Comparison of ENCODE assay signal across 1 cellular context in the genomic region with DNA sequence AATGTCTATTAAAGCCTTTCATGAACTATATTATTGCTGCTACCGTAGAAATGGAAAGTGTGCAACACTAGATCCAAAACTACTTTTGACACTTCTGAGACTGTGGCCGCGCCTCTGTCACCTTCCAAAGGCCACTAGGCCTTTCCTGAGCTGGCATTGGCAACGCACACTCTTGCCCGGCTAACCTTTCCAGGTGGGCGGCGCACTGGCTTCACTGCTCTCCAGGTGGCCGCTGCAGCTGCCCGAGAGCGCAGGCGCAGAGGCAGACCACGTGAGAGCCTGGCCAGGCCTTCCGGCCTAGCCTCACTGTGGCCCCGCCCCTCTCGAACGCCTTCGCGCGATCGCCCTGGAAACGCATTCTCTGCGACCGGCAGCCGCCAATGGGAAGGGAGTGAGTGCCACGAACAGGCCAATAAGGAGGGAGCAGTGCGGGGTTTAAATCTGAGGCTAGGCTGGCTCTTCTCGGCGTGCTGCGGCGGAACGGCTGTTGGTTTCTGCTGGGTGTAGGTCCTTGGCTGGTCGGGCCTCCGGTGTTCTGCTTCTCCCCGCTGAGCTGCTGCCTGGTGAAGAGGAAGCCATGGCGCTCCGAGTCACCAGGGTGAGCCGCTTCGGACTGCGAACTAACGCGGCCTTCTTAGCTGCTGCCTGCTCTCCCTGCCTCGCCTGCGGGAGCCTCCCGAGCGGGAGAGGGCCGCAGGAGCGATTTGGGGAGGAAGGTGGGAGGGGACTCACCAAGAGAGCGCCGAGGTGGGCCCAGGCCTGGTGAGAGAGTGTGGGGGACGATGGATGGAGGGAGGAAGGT.
TF ChIP-seq lines count a peak whose summit lies in the region.

TSS of gene CCNB1 (plus strand) at position 465 of the 802 bp plus-strand sequence. CDS start at position 578, 113 bp downstream.

TF ChIP-seq in K562, 482 proteins besides CTCF, POLR2A, EP300 and RAD21 (continued from another document and continues in another):
- TF ChIP-seq CHD7 (IDR thresholded peaks at IDR 0.05; ENCODE audit: low read depth, low read length) (no peak), ETV6 (IDR thresholded peaks at IDR 0.05; ENCODE audit: borderline replicate concordance in 1 of 2, low read depth in 2 of 2, low read length in 1 of 2) (no peak), ETV6 (CRISPR knock-in tag; IDR thresholded peaks at IDR 0.05; ENCODE audit: borderline replicate concordance) (no peak), KLF13 (tag; IDR thresholded peaks at IDR 0.05; ENCODE audit: borderline replicate concordance, low read depth) (peak; percentile 76; the same call in 1 of the 2 replicates), MXI1 (IDR thresholded peaks at IDR 0.05; ENCODE audit: low read depth, low read length) (peak; percentile 90), ZFPM2 (CRISPR knock-in tag; IDR thresholded peaks at IDR 0.05) (no peak), ZC3H11A (IDR thresholded peaks at IDR 0.05; ENCODE audit: low read depth, low read length) (no peak), BDP1 (IDR thresholded peaks at IDR 0.05; ENCODE audit: insufficient read depth, insufficient read length) (no peak), SIN3B (IDR thresholded peaks at IDR 0.05; ENCODE audit: low read depth) (peak; percentile 57), TEAD1 (CRISPR knock-in tag; IDR thresholded peaks at IDR 0.05) (peak in 1 of 2 experiments; percentile 91; a peak in 1 of 4 replicates), POU5F1 (IDR thresholded peaks at IDR 0.05; ENCODE audit: borderline replicate concordance, low read depth, low read length, partially characterized antibody) (no peak), CSDE1 (IDR thresholded peaks at IDR 0.05) (no peak), L3MBTL2 (IDR thresholded peaks at IDR 0.05) (peak; percentile 95), CBX5 (IDR thresholded peaks at IDR 0.05; ENCODE audit: borderline replicate concordance, low read depth) (no peak), ZNF449 (CRISPR knock-in tag; IDR thresholded peaks at IDR 0.05) (no peak), HDAC1 (IDR thresholded peaks at IDR 0.05) (peak; percentile 73 to 99; a peak in 3 of 4 replicates), PHTF2 (CRISPR knock-in tag; IDR thresholded peaks at IDR 0.05) (no peak), MEF2A (IDR thresholded peaks at IDR 0.05; ENCODE audit: control insufficient read depth, low read depth, low read length) (no peak), ZNF347 (CRISPR knock-in tag; IDR thresholded peaks at IDR 0.05; ENCODE audit: low read depth) (no peak), ZFP1 (CRISPR knock-in tag; IDR thresholded peaks at IDR 0.05) (no peak), NUFIP1 (IDR thresholded peaks at IDR 0.05; ENCODE audit: partially characterized antibody) (no peak), RFX5 (IDR thresholded peaks at IDR 0.05; ENCODE audit: low read depth, low read length) (no peak), TBL1XR1 (IDR thresholded peaks at IDR 0.05; ENCODE audit: low read length in 2 of 2) (no peak; a peak in 1 of 4 replicates), BCL6 (CRISPR knock-in tag; IDR thresholded peaks at IDR 0.05) (no peak), ZC3H8 (IDR thresholded peaks at IDR 0.05) (no peak), GATAD2A (IDR thresholded peaks at IDR 0.05) (no peak)
- TF ChIP-seq, protein P1, sequence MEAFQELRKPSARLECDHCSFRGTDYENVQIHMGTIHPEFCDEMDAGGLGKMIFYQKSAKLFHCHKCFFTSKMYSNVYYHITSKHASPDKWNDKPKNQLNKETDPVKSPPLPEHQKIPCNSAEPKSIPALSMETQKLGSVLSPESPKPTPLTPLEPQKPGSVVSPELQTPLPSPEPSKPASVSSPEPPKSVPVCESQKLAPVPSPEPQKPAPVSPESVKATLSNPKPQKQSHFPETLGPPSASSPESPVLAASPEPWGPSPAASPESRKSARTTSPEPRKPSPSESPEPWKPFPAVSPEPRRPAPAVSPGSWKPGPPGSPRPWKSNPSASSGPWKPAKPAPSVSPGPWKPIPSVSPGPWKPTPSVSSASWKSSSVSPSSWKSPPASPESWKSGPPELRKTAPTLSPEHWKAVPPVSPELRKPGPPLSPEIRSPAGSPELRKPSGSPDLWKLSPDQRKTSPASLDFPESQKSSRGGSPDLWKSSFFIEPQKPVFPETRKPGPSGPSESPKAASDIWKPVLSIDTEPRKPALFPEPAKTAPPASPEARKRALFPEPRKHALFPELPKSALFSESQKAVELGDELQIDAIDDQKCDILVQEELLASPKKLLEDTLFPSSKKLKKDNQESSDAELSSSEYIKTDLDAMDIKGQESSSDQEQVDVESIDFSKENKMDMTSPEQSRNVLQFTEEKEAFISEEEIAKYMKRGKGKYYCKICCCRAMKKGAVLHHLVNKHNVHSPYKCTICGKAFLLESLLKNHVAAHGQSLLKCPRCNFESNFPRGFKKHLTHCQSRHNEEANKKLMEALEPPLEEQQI (IDR thresholded peaks at IDR 0.05): peak; percentile 87
- TF ChIP-seq, protein P2, sequence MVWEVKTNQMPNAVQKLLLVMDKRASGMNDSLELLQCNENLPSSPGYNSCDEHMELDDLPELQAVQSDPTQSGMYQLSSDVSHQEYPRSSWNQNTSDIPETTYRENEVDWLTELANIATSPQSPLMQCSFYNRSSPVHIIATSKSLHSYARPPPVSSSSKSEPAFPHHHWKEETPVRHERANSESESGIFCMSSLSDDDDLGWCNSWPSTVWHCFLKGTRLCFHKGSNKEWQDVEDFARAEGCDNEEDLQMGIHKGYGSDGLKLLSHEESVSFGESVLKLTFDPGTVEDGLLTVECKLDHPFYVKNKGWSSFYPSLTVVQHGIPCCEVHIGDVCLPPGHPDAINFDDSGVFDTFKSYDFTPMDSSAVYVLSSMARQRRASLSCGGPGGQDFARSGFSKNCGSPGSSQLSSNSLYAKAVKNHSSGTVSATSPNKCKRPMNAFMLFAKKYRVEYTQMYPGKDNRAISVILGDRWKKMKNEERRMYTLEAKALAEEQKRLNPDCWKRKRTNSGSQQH (CRISPR knock-in tag; IDR thresholded peaks at IDR 0.05): no peak
- TF ChIP-seq, protein P3, sequence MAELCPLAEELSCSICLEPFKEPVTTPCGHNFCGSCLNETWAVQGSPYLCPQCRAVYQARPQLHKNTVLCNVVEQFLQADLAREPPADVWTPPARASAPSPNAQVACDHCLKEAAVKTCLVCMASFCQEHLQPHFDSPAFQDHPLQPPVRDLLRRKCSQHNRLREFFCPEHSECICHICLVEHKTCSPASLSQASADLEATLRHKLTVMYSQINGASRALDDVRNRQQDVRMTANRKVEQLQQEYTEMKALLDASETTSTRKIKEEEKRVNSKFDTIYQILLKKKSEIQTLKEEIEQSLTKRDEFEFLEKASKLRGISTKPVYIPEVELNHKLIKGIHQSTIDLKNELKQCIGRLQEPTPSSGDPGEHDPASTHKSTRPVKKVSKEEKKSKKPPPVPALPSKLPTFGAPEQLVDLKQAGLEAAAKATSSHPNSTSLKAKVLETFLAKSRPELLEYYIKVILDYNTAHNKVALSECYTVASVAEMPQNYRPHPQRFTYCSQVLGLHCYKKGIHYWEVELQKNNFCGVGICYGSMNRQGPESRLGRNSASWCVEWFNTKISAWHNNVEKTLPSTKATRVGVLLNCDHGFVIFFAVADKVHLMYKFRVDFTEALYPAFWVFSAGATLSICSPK (IDR thresholded peaks at IDR 0.05; ENCODE audit: borderline replicate concordance): no peak
- TF ChIP-seq, protein P4, sequence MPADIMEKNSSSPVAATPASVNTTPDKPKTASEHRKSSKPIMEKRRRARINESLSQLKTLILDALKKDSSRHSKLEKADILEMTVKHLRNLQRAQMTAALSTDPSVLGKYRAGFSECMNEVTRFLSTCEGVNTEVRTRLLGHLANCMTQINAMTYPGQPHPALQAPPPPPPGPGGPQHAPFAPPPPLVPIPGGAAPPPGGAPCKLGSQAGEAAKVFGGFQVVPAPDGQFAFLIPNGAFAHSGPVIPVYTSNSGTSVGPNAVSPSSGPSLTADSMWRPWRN (IDR thresholded peaks at IDR 0.05; ENCODE audit: low read depth): no peak
